In genomic region chr14:28280997-28281598, GRCh38 we compare ENCODE assay signal across 12 cellular contexts.
A peak's percentile ranks its signal among the peaks of the same experiment; 100 is the strongest.
DNase-seq lines count a peak whose midpoint lies in the region; ATAC-seq and TF ChIP-seq lines count a peak whose summit lies in the region.
"Had no signal": no experiment of that assay in that cellular context is flagged by ENCODE, and none has a peak within 500 bp of the region (broad histone marks: within the 10 kb centered on the region; RNA-seq: fewer than 3 reads in every experiment).

No MANE protein-coding gene starts in this region.

- TF ChIP-seq CTCF in Calu3 (IDR thresholded peaks at IDR 0.05; ENCODE audit: unreplicated experiment) (no peak), epithelial cell of proximal tubule (conservative IDR thresholded peaks at IDR 0.05; ENCODE audit: low read depth, low read length) (no peak), right lobe of liver (IDR thresholded peaks at IDR 0.05) (no peak), nephron progenitor cell (IDR thresholded peaks at IDR 0.05) (no peak)

- no peaks in the 10 kb centered on the region for H3K27me3 ChIP-seq in right lobe of liver
- H3K27me3 ChIP-seq: BLaER1 treated with 17β-estradiol and CSF1 and Interleukin-3, amounts not matched to agents 10 nM and 100 nM had no signal

- H3K9me3 ChIP-seq in right lobe of liver, result no peaks in the 10 kb centered on the region
- H3K9me3 ChIP-seq: BLaER1 treated with 17β-estradiol and CSF1 and Interleukin-3, amounts not matched to agents 10 nM and 100 nM had no signal

- H3K36me3 Mint-ChIP-seq in Calu3 (ENCODE audit: insufficient read depth, unreplicated experiment), result no peaks in the 10 kb centered on the region
- H3K36me3 Mint-ChIP-seq in nephron progenitor cell (ENCODE audit: low read depth), result no peaks in the 10 kb centered on the region
- H3K36me3 Mint-ChIP-seq: CD8-positive, alpha-beta T cell had no signal

- peak overlapping the region; percentile 59 to 81 (median 73) for H3K27ac ChIP-seq in right lobe of liver
- H3K27ac ChIP-seq: BLaER1 treated with 17β-estradiol and CSF1 and Interleukin-3, amounts not matched to agents 10 nM and 100 nM had no signal

- no peaks in the 10 kb centered on the region for H3K9me3 Mint-ChIP-seq in Calu3 (ENCODE audit: low read depth, unreplicated experiment)
- no peaks in the 10 kb centered on the region for H3K9me3 Mint-ChIP-seq in nephron progenitor cell
- H3K9me3 Mint-ChIP-seq: GM23338 had no signal

- H3K27ac Mint-ChIP-seq in Calu3 (ENCODE audit: unreplicated experiment) (peak overlapping the region; percentile 63), nephron progenitor cell (no peak overlapping the region)
- H3K27ac Mint-ChIP-seq: B cell; CD8-positive, alpha-beta T cell; GM23338 had no signal

- H3K4me1 ChIP-seq in right lobe of liver, result peaks cover 0 to 5% (median 0%) of the 10 kb centered on the region in 4 donors
- H3K4me1 ChIP-seq: BLaER1 treated with 17β-estradiol and CSF1 and Interleukin-3, amounts not matched to agents 10 nM and 100 nM had no signal

- WGBS in right lobe of liver (ENCODE audit: insufficient coverage, low coverage, low lambda C conversion rate, missing lambda C conversion rate), result 20% methylated on average over 2 of the region's 2 CpGs

- H3K4me3 Mint-ChIP-seq in Calu3 (ENCODE audit: low read depth, unreplicated experiment) (peak overlapping the region; percentile 44), nephron progenitor cell (no peak overlapping the region)
- H3K4me3 Mint-ChIP-seq: B cell; CD8-positive, alpha-beta T cell; GM23338 had no signal

- no peaks in the 10 kb centered on the region for H3K36me3 ChIP-seq in right lobe of liver
- H3K36me3 ChIP-seq: BLaER1 treated with 17β-estradiol and CSF1 and Interleukin-3, amounts not matched to agents 10 nM and 100 nM had no signal

- H3K4me1 Mint-ChIP-seq in Calu3 (ENCODE audit: low read depth, unreplicated experiment) (peaks cover 9% of the 10 kb centered on the region), nephron progenitor cell (no peaks in the 10 kb centered on the region)
- H3K4me1 Mint-ChIP-seq: B cell, GM23338 had no signal

- CTCF ChIA-PET in Calu3 (lab: Charles Lee), result no interaction called here

- no peak for TF ChIP-seq POLR2A in right lobe of liver (IDR thresholded peaks at IDR 0.05)

- H3K27me3 Mint-ChIP-seq in Calu3 (ENCODE audit: unreplicated experiment) (no peaks in the 10 kb centered on the region), nephron progenitor cell (ENCODE audit: low read depth, poor library complexity) (no peaks in the 10 kb centered on the region)
- H3K27me3 Mint-ChIP-seq: B cell had no signal

- DNase-seq in Calu3 (no peak), epithelial cell of proximal tubule (ENCODE audit: low read depth) (peak; percentile 18), right lobe of liver (no peak), NCI-H2171 (lab: John Stamatoyannopoulos, UW) (no peak), nephron progenitor cell (no peak)
- DNase-seq in activated CD8-positive, alpha-beta memory T cell treated with anti-CD3 and anti-CD28 coated beads, Interleukin-2, amount 50 U/mL, for 48 hours, result no peak
- DNase-seq: CD8-positive, alpha-beta T cell; COR-L47; HCEC 1CT had no signal

- H3K4me3 ChIP-seq in epithelial cell of proximal tubule (ENCODE audit: low read depth, low read length), result peak overlapping the region; percentile 31
- peak overlapping the region; percentile 17 to 41 (median 32) for H3K4me3 ChIP-seq in right lobe of liver
- H3K4me3 ChIP-seq: BLaER1 treated with 17β-estradiol and CSF1 and Interleukin-3, amounts not matched to agents 10 nM and 100 nM; GM23338 had no signal

- BruUV-seq in Calu3 (replicated peaks; lab: Mats Ljungman, UMichigan), result no TSS peak

- peak; percentile 57 to 90 (median 78) for ATAC-seq in right lobe of liver
- ATAC-seq: CD8-positive, alpha-beta T cell; GM23338 had no signal

- intact Hi-C loops in Calu3 (cut with micrococcal nuclease; ENCODE audit: unreplicated experiment) (no loop called here), right lobe of liver (cut with DNase I) (no loop called here)
